ENCODE assay signal across 19 cellular contexts in the genomic region with DNA sequence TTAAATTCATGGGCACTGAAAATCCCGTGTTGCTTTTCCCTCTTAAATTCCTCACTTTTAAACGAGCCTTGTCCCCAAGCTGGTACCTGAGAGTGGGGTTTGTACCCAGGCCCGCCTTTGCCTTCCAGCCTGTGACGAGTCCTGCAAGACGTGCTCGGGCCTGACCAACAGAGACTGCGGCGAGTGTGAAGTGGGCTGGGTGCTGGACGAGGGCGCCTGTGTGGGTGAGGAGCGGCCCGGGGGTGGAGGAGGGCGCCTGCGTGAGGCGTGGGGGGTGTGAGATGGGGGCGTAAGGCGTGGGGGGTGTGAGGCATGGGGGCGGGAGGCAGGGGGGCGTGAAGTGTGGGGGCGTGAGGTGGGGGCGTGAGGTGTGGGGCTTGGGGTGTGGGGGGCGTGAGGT. TPM values are rescaled to one million over a fixed set of nuclear protein-coding genes. Genes with fewer than 3 reads are reported as not detected.
A peak's percentile ranks its signal among the peaks of the same experiment; 100 is the strongest.
DNase-seq lines count a peak whose midpoint lies in the region; ATAC-seq and TF ChIP-seq lines count a peak whose summit lies in the region.
"Had no signal": no experiment of that assay in that cellular context is flagged by ENCODE, and none has a peak within 500 bp of the region (broad histone marks: within the 10 kb centered on the region; RNA-seq: fewer than 3 reads in every experiment).

No MANE protein-coding gene starts in this region.

- no peak overlapping the region for H2AFZ ChIP-seq in OCI-LY1 (ENCODE audit: low read length)

- no peaks in the 10 kb centered on the region for H3K9me3 Mint-ChIP-seq in endothelial cell (ENCODE audit: unreplicated experiment)
- no peaks in the 10 kb centered on the region for H3K9me3 Mint-ChIP-seq in stimulated activated naive B cell treated with anti-CD40 and anti-IgM and Interleukin-4, amounts not matched to agents 10 μg/mL and 1 μg/mL and 100 μg/mL, for 72 hours
- H3K9me3 Mint-ChIP-seq: CD8-positive, alpha-beta T cell had no signal

- peaks cover 10% of the 10 kb centered on the region for H3K27me3 Mint-ChIP-seq in endothelial cell (ENCODE audit: unreplicated experiment)
- no peaks in the 10 kb centered on the region for H3K27me3 Mint-ChIP-seq in stimulated activated naive B cell treated with anti-CD40 and anti-IgM and Interleukin-4, amounts not matched to agents 10 μg/mL and 1 μg/mL and 100 μg/mL, for 72 hours

- peaks cover 13 to 36% (median 20%) of the 10 kb centered on the region in 11 experiments; a peak in 18 of 22 replicates for H3K36me3 ChIP-seq in BLaER1 treated with 17β-estradiol and CSF1 and Interleukin-3, amounts not matched to agents 10 nM and 100 nM
- H3K36me3 ChIP-seq in OCI-LY1 (ENCODE audit: insufficient read depth, low read length) = peaks cover 25% of the 10 kb centered on the region; the same call in 1 of the 2 replicates
- peaks cover 12% of the 10 kb centered on the region for H3K36me3 ChIP-seq in upper lobe of right lung

- peaks cover 10% of the 10 kb centered on the region for H3F3A ChIP-seq in OCI-LY1 (ENCODE audit: insufficient read depth, low read length)

- peak overlapping the region in 9 of 11 experiments; percentile 18 to 95 (median 92); a peak in 10 of 22 replicates for H3K4me2 ChIP-seq in BLaER1 treated with 17β-estradiol and CSF1 and Interleukin-3, amounts not matched to agents 10 nM and 100 nM
- no peak overlapping the region for H3K4me2 ChIP-seq in OCI-LY1 (ENCODE audit: low read length)
- H3K4me2 ChIP-seq: SK-N-SH had no signal

- peaks cover 38% of the 10 kb centered on the region for H3K4me1 Mint-ChIP-seq in endothelial cell (ENCODE audit: unreplicated experiment)
- peaks cover 48 to 59% of the 10 kb centered on the region in 2 donors for H3K4me1 Mint-ChIP-seq in stimulated activated naive B cell treated with anti-CD40 and anti-IgM and Interleukin-4, amounts not matched to agents 10 μg/mL and 1 μg/mL and 100 μg/mL, for 72 hours

- H3K9ac ChIP-seq in BLaER1 treated with 17β-estradiol and CSF1 and Interleukin-3, amounts not matched to agents 10 nM and 100 nM = peak overlapping the region in 4 of 11 experiments; percentile 3 to 54 (median 32); a peak in 2 of 22 replicates
- no peak overlapping the region; the same call in 1 of the 2 replicates for H3K9ac ChIP-seq in OCI-LY1 (ENCODE audit: low read length)
- H3K9ac ChIP-seq: SK-N-SH had no signal

- no peak for ATAC-seq in stimulated activated naive B cell treated with anti-CD40 and anti-IgM and Interleukin-4, amounts not matched to agents 10 μg/mL and 1 μg/mL and 100 μg/mL, for 72 hours (replicated peaks)
- ATAC-seq in GM19467 (IDR thresholded peaks at IDR 0.05; ENCODE audit: unreplicated experiment) (no peak), GM18868 (IDR thresholded peaks at IDR 0.05; ENCODE audit: unreplicated experiment) (no peak), upper lobe of right lung (no peak)
- ATAC-seq: CD8-positive, alpha-beta T cell had no signal

- H3K4me3 ChIP-seq in BLaER1 treated with 17β-estradiol and CSF1 and Interleukin-3, amounts not matched to agents 10 nM and 100 nM = no peak overlapping the region
- H3K4me3 ChIP-seq in OCI-LY1 (ENCODE audit: low read depth, low read length, poor library complexity, severe bottlenecking) = no peak overlapping the region
- no peak overlapping the region for H3K4me3 ChIP-seq in upper lobe of right lung

- H3K79me2 ChIP-seq in OCI-LY1 (ENCODE audit: insufficient read depth, low read length) = peaks cover 3% of the 10 kb centered on the region; the same call in 1 of the 2 replicates

- peaks cover 28% of the 10 kb centered on the region for H3K36me3 Mint-ChIP-seq in endothelial cell (ENCODE audit: low read depth, unreplicated experiment)
- peaks cover 26 to 61% of the 10 kb centered on the region in 2 donors for H3K36me3 Mint-ChIP-seq in stimulated activated naive B cell treated with anti-CD40 and anti-IgM and Interleukin-4, amounts not matched to agents 10 μg/mL and 1 μg/mL and 100 μg/mL, for 72 hours

- DNase-seq in endothelial cell (ENCODE audit: low spot score) (no peak), upper lobe of right lung (no peak)
- no peak for DNase-seq in stimulated activated naive B cell treated with anti-CD40 and anti-IgM and Interleukin-4, amounts not matched to agents 10 μg/mL and 1 μg/mL and 100 μg/mL, for 72 hours
- DNase-seq: GDM1, GOT3, HCEC 1CT, IMR-90, MV-4-11, NCI-H1105 treated with DMSO at 0.1 percent for 48 hours, NCI-H2029 treated with DMSO at 0.1 percent for 48 hours, NCI-H446, NCI-H526, SHP77 treated with DMSO at 0.1 percent for 48 hours, SK-N-SH had no signal

- H3K9me3 ChIP-seq in BLaER1 treated with 17β-estradiol and CSF1 and Interleukin-3, amounts not matched to agents 10 nM and 100 nM (replicated peaks in 1 of 11) = no peaks in the 10 kb centered on the region
- H3K9me3 ChIP-seq in OCI-LY1 (ENCODE audit: low read length) (no peaks in the 10 kb centered on the region), upper lobe of right lung (no peaks in the 10 kb centered on the region)
- H3K9me3 ChIP-seq: SK-N-SH had no signal

- H3K27me3 ChIP-seq in BLaER1 treated with 17β-estradiol and CSF1 and Interleukin-3, amounts not matched to agents 10 nM and 100 nM = no peaks in the 10 kb centered on the region
- H3K27me3 ChIP-seq in OCI-LY1 (ENCODE audit: insufficient read depth, low read length) (no peaks in the 10 kb centered on the region), upper lobe of right lung (no peaks in the 10 kb centered on the region)

- H3K4me3 Mint-ChIP-seq in endothelial cell (ENCODE audit: unreplicated experiment) = no peak overlapping the region
- H3K4me3 Mint-ChIP-seq in stimulated activated naive B cell treated with anti-CD40 and anti-IgM and Interleukin-4, amounts not matched to agents 10 μg/mL and 1 μg/mL and 100 μg/mL, for 72 hours = no peak overlapping the region
- H3K4me3 Mint-ChIP-seq: CD8-positive, alpha-beta T cell had no signal

- intact Hi-C loops in upper lobe of right lung (cut with DNase I) = no loop called here

- peak overlapping the region in 2 of 11 experiments; percentile 13 to 22; a peak in 4 of 22 replicates for H3K27ac ChIP-seq in BLaER1 treated with 17β-estradiol and CSF1 and Interleukin-3, amounts not matched to agents 10 nM and 100 nM
- H3K27ac ChIP-seq in OCI-LY1 (ENCODE audit: low read depth, low read length, poor library complexity, severe bottlenecking) (peak overlapping the region; percentile 99), upper lobe of right lung (no peak overlapping the region)

- TF ChIP-seq CTCF in OCI-LY1 (IDR thresholded peaks at IDR 0.05; ENCODE audit: low read length) (no peak), endothelial cell (IDR thresholded peaks at IDR 0.05; ENCODE audit: unreplicated experiment) (no peak), upper lobe of right lung (IDR thresholded peaks at IDR 0.05) (no peak)

- no peaks in the 10 kb centered on the region for H3K9me2 ChIP-seq in OCI-LY1 (ENCODE audit: low read depth, low read length)
- H3K9me2 ChIP-seq: SK-N-SH had no signal

- H3K27ac Mint-ChIP-seq in endothelial cell (ENCODE audit: unreplicated experiment) = peak overlapping the region; percentile 64
- peak overlapping the region; percentile 62 for H3K27ac Mint-ChIP-seq in stimulated activated naive B cell treated with anti-CD40 and anti-IgM and Interleukin-4, amounts not matched to agents 10 μg/mL and 1 μg/mL and 100 μg/mL, for 72 hours
- H3K27ac Mint-ChIP-seq: CD8-positive, alpha-beta T cell had no signal

- H3K4me1 ChIP-seq in BLaER1 treated with 17β-estradiol and CSF1 and Interleukin-3, amounts not matched to agents 10 nM and 100 nM = peaks cover 52 to 86% (median 85%) of the 10 kb centered on the region in 10 experiments
- H3K4me1 ChIP-seq in OCI-LY1 (ENCODE audit: insufficient read depth, low read length, severe bottlenecking) = peaks cover 73% of the 10 kb centered on the region
- H3K4me1 ChIP-seq in upper lobe of right lung = peaks cover 11% of the 10 kb centered on the region

- peaks cover 0 to 52% (median 0%) of the 10 kb centered on the region in 11 experiments; a peak in 7 of 22 replicates for H4K20me1 ChIP-seq in BLaER1 treated with 17β-estradiol and CSF1 and Interleukin-3, amounts not matched to agents 10 nM and 100 nM
- H4K20me1 ChIP-seq in OCI-LY1 (ENCODE audit: insufficient read depth, low read length) = no peaks in the 10 kb centered on the region

RNA-seq across cellular contexts. Expression of a gene that starts 4.0 kb away (rescaled TPM):
- total RNA-seq in endothelial cell (ENCODE audit: unreplicated experiment) (207 TPM), upper lobe of right lung (44.2 TPM)

RNA-seq across cellular contexts. Expression of a gene that starts 4.2 kb away (rescaled TPM):
- 23.2 TPM for total RNA-seq in endothelial cell (ENCODE audit: unreplicated experiment)
- 28.1 TPM for total RNA-seq in upper lobe of right lung

RNA-seq across cellular contexts. Expression of a gene that starts 38.1 kb away (rescaled TPM):
- total RNA-seq in endothelial cell (ENCODE audit: unreplicated experiment) (112 TPM), upper lobe of right lung (119 TPM)
